Comparison of ENCODE assay signal across 10 cellular contexts in the genomic region with DNA sequence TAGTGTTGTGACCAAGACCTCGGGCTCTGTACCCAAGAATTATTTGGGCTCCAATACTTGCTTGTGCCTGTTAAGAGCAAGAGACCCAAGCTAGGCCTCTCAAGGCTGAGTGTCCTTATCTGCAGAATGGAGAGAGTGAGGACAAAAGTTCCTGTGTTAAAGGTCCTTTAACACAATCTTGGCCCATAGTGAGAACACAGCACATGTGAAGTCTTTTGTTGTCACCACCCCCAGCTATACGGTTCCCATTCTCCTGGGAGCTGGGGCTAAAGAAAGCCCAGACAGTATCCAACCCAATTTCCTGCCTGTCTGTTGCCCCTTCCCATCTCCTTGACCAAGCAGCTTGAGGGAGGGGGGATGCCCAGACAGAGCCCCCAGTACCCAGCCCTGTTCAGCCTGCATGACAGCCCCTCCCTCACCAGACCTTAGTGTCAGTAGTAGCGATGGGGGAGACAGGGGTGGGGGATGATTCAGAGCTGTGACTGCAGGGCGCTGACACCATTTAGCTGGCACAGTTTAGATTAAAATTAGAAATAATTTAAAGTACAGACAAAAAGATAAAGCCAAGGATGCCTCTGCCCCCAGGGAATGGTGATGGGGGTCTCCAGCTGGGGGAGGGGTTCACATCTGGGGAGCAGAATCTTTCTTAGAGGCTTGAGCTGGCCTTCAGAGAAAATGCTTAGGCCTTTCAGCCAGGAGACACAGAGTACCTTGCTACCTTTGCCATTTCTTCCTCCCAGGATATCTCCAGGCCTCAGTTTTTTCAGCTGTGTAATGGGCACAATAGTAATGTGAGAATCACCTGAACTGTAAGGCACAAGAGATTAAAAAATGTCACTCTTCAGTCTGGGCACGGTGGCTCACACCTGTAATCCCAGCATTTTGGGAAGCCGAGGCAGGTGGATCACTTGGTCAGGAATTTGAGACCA. TPM values are rescaled to one million over a fixed set of nuclear protein-coding genes. Genes with fewer than 3 reads are reported as not detected.
DNase-seq lines count a peak whose midpoint lies in the region; ATAC-seq and TF ChIP-seq lines count a peak whose summit lies in the region.
"Had no signal": no experiment of that assay in that cellular context is flagged by ENCODE, and none has a peak within 500 bp of the region (broad histone marks: within the 10 kb centered on the region; RNA-seq: fewer than 3 reads in every experiment).

No MANE protein-coding gene starts in this region.

- CTCF ChIA-PET in PC-9 (lab: Charles Lee), result interaction anchor here (0.6 kb wide), 1 partner anchor 25 kb away, joined by 3 read pairs; no protein-coding TSS in a partner anchor

- 84 to 90% methylated on average over 3 to 6 of the region's 6 CpGs for WGBS in endodermal cell (ENCODE audit: insufficient coverage in 1 of 2, insufficient read length in 1 of 2), 2 experiments

- peaks cover 40% of the 10 kb centered on the region for H3K79me2 ChIP-seq in PC-9 (ENCODE audit: low read depth)

- no peaks in the 10 kb centered on the region for H3K27me3 Mint-ChIP-seq in endodermal cell (ENCODE audit: insufficient read depth)

- peaks cover 6% of the 10 kb centered on the region; the same call in 1 of the 2 replicates for H3F3A ChIP-seq in PC-9 (ENCODE audit: insufficient read depth, low read depth)

- peak overlapping the region; percentile 82 for H3K4me3 Mint-ChIP-seq in endodermal cell

- no peaks in the 10 kb centered on the region for H3K9me2 ChIP-seq in PC-9 (ENCODE audit: insufficient read depth)

- peaks cover 30% of the 10 kb centered on the region for H3K4me1 Mint-ChIP-seq in endodermal cell

- POLR2A ChIA-PET in PC-9 (lab: Charles Lee; ENCODE audit: unreplicated experiment), result no interaction called here

- no peak overlapping the region for H2AFZ ChIP-seq in PC-9

- H3K9me3 Mint-ChIP-seq in endodermal cell, result no peaks in the 10 kb centered on the region

- BruUV-seq in PC-9 (replicated peaks; lab: Mats Ljungman, UMichigan), result no TSS peak

- H3K27ac ChIP-seq in PC-9, result no peak overlapping the region
- no peak overlapping the region for H3K27ac ChIP-seq in endodermal cell (ENCODE audit: low read depth, low read length)

- H3K27me3 ChIP-seq in PC-9 (ENCODE audit: insufficient read depth, low read depth) (no peaks in the 10 kb centered on the region), endodermal cell (ENCODE audit: control insufficient read depth, insufficient read depth, low read length, poor library complexity, severe bottlenecking) (peaks cover 5% of the 10 kb centered on the region)
- H3K27me3 ChIP-seq: colonic mucosa had no signal

- peak overlapping the region; percentile 94 for H3K4me3 ChIP-seq in GM12875 (ENCODE audit: low read depth, low read length)
- H3K4me3 ChIP-seq in PC-9, result no peak overlapping the region
- peak overlapping the region; percentile 70 for H3K4me3 ChIP-seq in endodermal cell (ENCODE audit: low read length)

- H3K9ac ChIP-seq in endodermal cell (ENCODE audit: extremely low read depth, low read length, poor library complexity, severe bottlenecking), result no peak overlapping the region

- intact Hi-C loops in PC-9 (cut with micrococcal nuclease; ENCODE audit: unreplicated experiment), result no loop called here

- H3K9me3 ChIP-seq in PC-9 (ENCODE audit: insufficient read depth, low read depth) (no peaks in the 10 kb centered on the region), endodermal cell (ENCODE audit: control insufficient read depth, low read length) (no peaks in the 10 kb centered on the region)
- H3K9me3 ChIP-seq: colonic mucosa had no signal

- peaks cover 5% of the 10 kb centered on the region; the same call in 1 of the 2 replicates for H4K20me1 ChIP-seq in PC-9 (ENCODE audit: insufficient read depth)

- H3K36me3 ChIP-seq in PC-9 (ENCODE audit: low read depth) (no peaks in the 10 kb centered on the region), endodermal cell (ENCODE audit: control insufficient read depth, insufficient read depth, low read length) (no peaks in the 10 kb centered on the region)
- H3K36me3 ChIP-seq: colonic mucosa had no signal

- DNase-seq in PC-9 (no peak), endodermal cell (no peak), retina (peak; percentile 16), ecto neural progenitor cell (ENCODE audit: low spot score) (no peak), GM03348 (ENCODE audit: low spot score) (no peak)
- DNase-seq in effector CD4-positive, alpha-beta T cell, result no peak
- DNase-seq: NCI-H510A treated with DMSO at 0.1 percent for 48 hours had no signal

- H3K4me1 ChIP-seq in PC-9 (replicated peaks; ENCODE audit: insufficient read depth) (peaks cover 29% of the 10 kb centered on the region), endodermal cell (ENCODE audit: control insufficient read depth, insufficient read depth, low read length) (peaks cover 12% of the 10 kb centered on the region)

- TF ChIP-seq CTCF in GM12875 (IDR thresholded peaks at IDR 0.05; ENCODE audit: borderline replicate concordance, insufficient read depth, low read depth, low read length) (no peak), PC-9 (conservative IDR thresholded peaks at IDR 0.05) (no peak), endodermal cell (conservative IDR thresholded peaks at IDR 0.05) (no peak)

- peak overlapping the region; percentile 90 for H3K4me2 ChIP-seq in PC-9

- H3K27ac Mint-ChIP-seq in endodermal cell, result no peak overlapping the region

- no peaks in the 10 kb centered on the region for H3K36me3 Mint-ChIP-seq in endodermal cell (ENCODE audit: low read depth)

- ATAC-seq in HG02763 (IDR thresholded peaks at IDR 0.05; ENCODE audit: unreplicated experiment), result no peak

RNA-seq across cellular contexts. Expression of gene PRKCD, which starts 2.7 kb away (rescaled TPM):
- total RNA-seq in PC-9 (2021) (30.1 and 34.3 TPM in 2 replicates), endodermal cell (10 to 100 TPM; 19.9 to 26.6 TPM)
- polyA plus RNA-seq in endodermal cell (2013, experiment 1 of 2), result 14.3 TPM
- 15.7 TPM for polyA plus RNA-seq in endodermal cell (2013, experiment 2 of 2)

RNA-seq across cellular contexts. Expression of gene RFT1, which starts 33.5 kb away (rescaled TPM):
- total RNA-seq in PC-9 (2021) (30.8 and 31.0 TPM in 2 replicates), endodermal cell (10 to 100 TPM; 29.3 to 35.2 TPM)
- 27.5 TPM for polyA plus RNA-seq in endodermal cell (2013, experiment 1 of 2)
- 22.1 TPM for polyA plus RNA-seq in endodermal cell (2013, experiment 2 of 2)
